8 cellular contexts compared by ENCODE assay signal in genomic region chr3:156826896-156827882, GRCh38. TPM values are rescaled to one million over a fixed set of nuclear protein-coding genes. Genes with fewer than 3 reads are reported as not detected.
DNase-seq lines count a peak whose midpoint lies in the region; ATAC-seq, FAIRE-seq and TF ChIP-seq lines count a peak whose summit lies in the region.

No MANE protein-coding gene starts in this region.

- no peak for FAIRE-seq in pancreas (lab: Jason Lieb, UNC)

- peaks cover 0 to 9% (median 0%) of the 10 kb centered on the region in 4 donors for H3K4me1 ChIP-seq in Peyer's patch
- peaks cover 0 to 10% (median 0%) of the 10 kb centered on the region in 3 donors for H3K4me1 ChIP-seq in pancreas

- no peaks in the 10 kb centered on the region for H3K36me3 Mint-ChIP-seq in activated T-cell treated with anti-CD3 and anti-CD28 coated beads, Interleukin-2, amount 50 U/mL, for 4 hours (ENCODE audit: insufficient read depth)

- H3K36me3 ChIP-seq in Peyer's patch (no peaks in the 10 kb centered on the region), pancreas (no peaks in the 10 kb centered on the region)

- no peaks in the 10 kb centered on the region for H3K9me3 Mint-ChIP-seq in activated T-cell treated with anti-CD3 and anti-CD28 coated beads, Interleukin-2, amount 50 U/mL, for 4 hours

- H3K9me3 ChIP-seq in Peyer's patch (no peaks in the 10 kb centered on the region), pancreas (no peaks in the 10 kb centered on the region)

- DNase-seq in activated T-cell treated with anti-CD3 and anti-CD28 coated beads, Interleukin-2, amount 50 U/mL, for 4 hours = no peak
- DNase-seq in activated T-cell treated with anti-CD3 and anti-CD28 coated beads for 4 hours (no peak), Peyer's patch (no peak), epithelial cell of proximal tubule (ENCODE audit: low read depth) (no peak), pancreas (no peak), DMS114 treated with DMSO at 0.1 percent for 48 hours (lab: John Stamatoyannopoulos, UW; ENCODE audit: unreplicated experiment) (no peak), activated gamma-delta T cell treated with Interleukin-2 at 50 U/mL for 16 hours (no peak)
- DNase-seq in activated CD4-positive, CD25-positive, alpha-beta regulatory T cell (lab: John Stamatoyannopoulos, UW) = no peak

- H3K4me3 Mint-ChIP-seq in activated T-cell treated with anti-CD3 and anti-CD28 coated beads, Interleukin-2, amount 50 U/mL, for 4 hours = peak overlapping the region; percentile 90

- no peaks in the 10 kb centered on the region for H3K27me3 Mint-ChIP-seq in activated T-cell treated with anti-CD3 and anti-CD28 coated beads, Interleukin-2, amount 50 U/mL, for 4 hours (ENCODE audit: low read depth)

- no peak for ATAC-seq in activated T-cell treated with anti-CD3 and anti-CD28 coated beads, Interleukin-2, amount 50 U/mL, for 4 hours
- no peak for ATAC-seq in pancreas

- H3K27ac ChIP-seq in Peyer's patch (peak overlapping the region; percentile 88 to 96 (median 92)), pancreas (peak overlapping the region; percentile 95 to 100 (median 97))

- H3K4me3 ChIP-seq in Peyer's patch (peak overlapping the region; percentile 60 to 70 (median 68)), epithelial cell of proximal tubule (ENCODE audit: low read depth, low read length) (peak overlapping the region; percentile 70), pancreas (peak overlapping the region; percentile 47 to 72 (median 56))

- 17 to 21% methylated on average over 16 of the region's 16 CpGs for WGBS in pancreas, 2 donors

- peaks cover 21% of the 10 kb centered on the region for H3K4me1 Mint-ChIP-seq in activated T-cell treated with anti-CD3 and anti-CD28 coated beads, Interleukin-2, amount 50 U/mL, for 4 hours (ENCODE audit: low read depth)

- TF ChIP-seq CTCF in Peyer's patch (IDR thresholded peaks at IDR 0.05) = no peak
- TF ChIP-seq CTCF in epithelial cell of proximal tubule (conservative IDR thresholded peaks at IDR 0.05; ENCODE audit: low read depth, low read length) = no peak
- no peak for TF ChIP-seq CTCF in pancreas (IDR thresholded peaks at IDR 0.05)

- intact Hi-C loops in pancreas (cut with DNase I) = no loop called here

- TF ChIP-seq POLR2A in Peyer's patch (IDR thresholded peaks at IDR 0.05) = no peak

- H3K27me3 ChIP-seq in Peyer's patch = no peaks in the 10 kb centered on the region
- no peaks in the 10 kb centered on the region for H3K27me3 ChIP-seq in pancreas

RNA-seq across cellular contexts. Expression of gene LEKR1, which starts 1.0 kb away (rescaled TPM):
- under 1 TPM; 0.30 to 0.68 (median 0.50) TPM for total RNA-seq in activated T-cell treated with anti-CD3 and anti-CD28 coated beads, Interleukin-2, amount 50 U/mL, for 4 hours
- total RNA-seq in Peyer's patch (1 to 10 TPM in 1 of 4 donors, under 1 TPM in 2, not detected in 1; 0.85 to 9.1 (median 0.94) TPM), epithelial cell of proximal tubule (0.06 and 0.43 TPM in 2 replicates), pancreas (1 to 10 TPM in 5 of 6 donors, under 1 TPM in 1; 0.88 to 2.8 (median 2.2) TPM)
- polyA plus RNA-seq in pancreas = 1 to 10 TPM; 1.1 to 1.2 TPM
